Comparison of ENCODE assay signal across 12 cellular contexts in genomic region chr12:111442301-111443045, GRCh38. TPM values are rescaled to one million over a fixed set of nuclear protein-coding genes. Genes with fewer than 3 reads are reported as not detected.
DNase-seq lines count a peak whose midpoint lies in the region; ATAC-seq, FAIRE-seq and TF ChIP-seq lines count a peak whose summit lies in the region.
"Had no signal": no experiment of that assay in that cellular context is flagged by ENCODE, and none has a peak within 500 bp of the region (broad histone marks: within the 10 kb centered on the region; RNA-seq: fewer than 3 reads in every experiment).

No MANE protein-coding gene starts in this region.

- CTCF ChIA-PET in MCF 10A (lab: Yijun Ruan, JAX) (interaction anchor here (0.5 to 4.0 kb wide), 4 partner anchors 10 to 46 kb away, joined by 3 to 19 read pairs (median 8); no protein-coding TSS in a partner anchor), mammary epithelial cell (lab: Charles Lee; ENCODE audit: low non-redundant PET) (no interaction called here), GM12878 (lab: Yijun Ruan, JAX) (interaction anchor here (0.7 to 27.3 kb wide), 5 partner anchors 8 to 40 kb away, joined by 5 to 1117 read pairs (median 59); partner anchors contain the start of gene SH2B3)

- no peaks in the 10 kb centered on the region for H3K9me3 Mint-ChIP-seq in MCF 10A (ENCODE audit: unreplicated experiment)

- in situ Hi-C loops in mammary epithelial cell (cut with MboI; ENCODE audit: low sequenced_read_pairs in 2 of 2) = loop anchor here in 1 of 2 donors (5.0 kb wide), 1 partner anchor 45 kb away; no protein-coding TSS in a partner anchor
- in situ Hi-C loops in GM12878 (cut with MboI) = loop anchor here (25.0 kb wide), 1 partner anchor 1770 kb away; the partner anchor contains the start of gene TPCN1
- in situ Hi-C loops in transverse colon (cut with MboI; ENCODE audit: low pct_ligation_motif_present in 1 of 4, low pct_unique_long_range_greater_than_20kb in 1 of 4, low sequenced_read_pairs in 3 of 4) = no loop called here

- H3K4me3 Mint-ChIP-seq in MCF 10A (ENCODE audit: unreplicated experiment) = no peak overlapping the region

- no peak for TF ChIP-seq EP300 in GM12878 (IDR thresholded peaks at IDR 0.05; ENCODE audit: borderline replicate concordance in 1 of 2, control insufficient read depth in 1 of 2, low read depth in 2 of 2, low read length in 2 of 2)
- TF ChIP-seq EP300 in transverse colon (IDR thresholded peaks at IDR 0.05; ENCODE audit: low read depth) = no peak

- H3K4me2 ChIP-seq in mammary epithelial cell (ENCODE audit: insufficient read depth, low read depth, low read length) = no peak overlapping the region
- H3K4me2 ChIP-seq in GM12878 (ENCODE audit: control insufficient read depth, insufficient read depth) = peak overlapping the region; percentile 97; the same call in 1 of the 2 replicates

- dilution Hi-C loops in mammary epithelial cell (cut with HindIII; ENCODE audit: low sequenced_read_pairs) = no loop called here

- peak; percentile 20 for TF ChIP-seq POLR2A in GM12878 (IDR thresholded peaks at IDR 0.05; ENCODE audit: low read depth, low read length)
- no peak for TF ChIP-seq POLR2A in transverse colon (IDR thresholded peaks at IDR 0.05)

- H3K9ac ChIP-seq in mammary epithelial cell (ENCODE audit: insufficient read depth, low read length) (no peak overlapping the region), GM12878 (ENCODE audit: control insufficient read depth, insufficient read depth, low read length) (no peak overlapping the region)

- peaks cover 72% of the 10 kb centered on the region for H3K36me3 Mint-ChIP-seq in MCF 10A (ENCODE audit: insufficient read depth, unreplicated experiment)

- ATAC-seq in GM12878 (no peak), GM18502 (IDR thresholded peaks at IDR 0.05; ENCODE audit: poor library complexity, unreplicated experiment) (no peak)

- H2AFZ ChIP-seq in mammary epithelial cell (ENCODE audit: low read depth, low read length) = no peak overlapping the region
- no peak overlapping the region for H2AFZ ChIP-seq in GM12878 (ENCODE audit: control insufficient read depth, low read depth, low read length)

- H3K27ac Mint-ChIP-seq in MCF 10A (ENCODE audit: low read depth, unreplicated experiment) = peak overlapping the region; percentile 92

- FAIRE-seq in GM12878 (lab: Jason Lieb, UNC) (no peak), HTR-8/SVneo (lab: Jason Lieb, UNC) (no peak)

- TF ChIP-seq CTCF in MCF 10A (IDR thresholded peaks at IDR 0.05; ENCODE audit: unreplicated experiment) (no peak), mammary epithelial cell (conservative IDR thresholded peaks at IDR 0.05 in 1 of 2, IDR thresholded peaks at IDR 0.05 in 1 of 2; ENCODE audit: extremely low read depth in 1 of 2, insufficient read depth in 1 of 2, low read depth in 1 of 2, low read length in 2 of 2) (no peak), GM12878 (IDR thresholded peaks at IDR 0.05 in 2 of 3, conservative IDR thresholded peaks at IDR 0.05 in 1 of 3; ENCODE audit: control insufficient read depth in 2 of 3, extremely low read depth in 1 of 3, insufficient read depth in 1 of 3, low read depth in 3 of 3, low read length in 3 of 3) (no peak), transverse colon (IDR thresholded peaks at IDR 0.05) (no peak)

- H4K20me1 ChIP-seq in mammary epithelial cell (ENCODE audit: insufficient read depth, low read length) = peaks cover 1% of the 10 kb centered on the region
- 0 out of 2 replicates have a peak, but pooled peaks cover 2% of the 10 kb centered on the region for H4K20me1 ChIP-seq in GM12878 (ENCODE audit: control insufficient read depth, insufficient read depth)

- H3K9me3 ChIP-seq in mammary epithelial cell (replicated peaks; ENCODE audit: insufficient read depth, low read length) (no peaks in the 10 kb centered on the region), GM12878 (replicated peaks; ENCODE audit: control insufficient read depth, insufficient read depth, low read length) (no peaks in the 10 kb centered on the region), transverse colon (no peaks in the 10 kb centered on the region)

- WGBS in mammary epithelial cell (ENCODE audit: low coverage, missing lambda C conversion rate) = 54% methylated on average over 4 of the region's 10 CpGs
- WGBS in GM12878 (ENCODE audit: insufficient coverage, insufficient replicate concordance, low lambda C conversion rate, missing lambda C conversion rate) = 79% methylated on average over 10 of the region's 10 CpGs
- 74% methylated on average over 9 of the region's 10 CpGs; no CpG with 5 or more reads in 1 of the 2 donors for WGBS in transverse colon (ENCODE audit: low coverage in 1 of 2), 2 donors

- intact Hi-C loops in MCF 10A (cut with micrococcal nuclease) = no loop called here
- intact Hi-C loops in mammary epithelial cell (cut with micrococcal nuclease) = loop anchor here (5.0 kb wide), 1 partner anchor 35 kb away; the partner anchor contains the start of gene SH2B3
- intact Hi-C loops in GM12878 (cut with micrococcal nuclease; ENCODE audit: unreplicated experiment) = no loop called here
- intact Hi-C loops in transverse colon (cut with DNase I; ENCODE audit: low total_unique reads) = loop anchor here (5.0 kb wide), 1 partner anchor 35 kb away; the partner anchor contains the start of gene SH2B3

- H3K27me3 ChIP-seq in mammary epithelial cell (ENCODE audit: insufficient read depth, low read length) = no peaks in the 10 kb centered on the region
- no peaks in the 10 kb centered on the region for H3K27me3 ChIP-seq in GM12878 (replicated peaks in 1 of 2; ENCODE audit: control insufficient read depth in 2 of 2, insufficient read depth in 2 of 2, low read length in 1 of 2)
- H3K27me3 ChIP-seq in transverse colon = no peaks in the 10 kb centered on the region

- H3K4me1 ChIP-seq in mammary epithelial cell (ENCODE audit: insufficient read depth, low read length) (peaks cover 49% of the 10 kb centered on the region), GM12878 (ENCODE audit: control insufficient read depth, insufficient read depth, low read length) (peaks cover 86% of the 10 kb centered on the region), transverse colon (peaks cover 43 to 95% (median 61%) of the 10 kb centered on the region in 4 donors)

- H3K27ac ChIP-seq in mammary epithelial cell (ENCODE audit: insufficient read depth, low read depth, low read length) = no peak overlapping the region
- peak overlapping the region; percentile 95 for H3K27ac ChIP-seq in GM12878 (ENCODE audit: control insufficient read depth, insufficient read depth)
- H3K27ac ChIP-seq in transverse colon = peak overlapping the region; percentile 66 to 77 (median 72)
- H3K27ac ChIP-seq: C4-2B had no signal

- H3K27me3 Mint-ChIP-seq in MCF 10A (ENCODE audit: insufficient read depth, unreplicated experiment) = no peaks in the 10 kb centered on the region

- RAD21 ChIA-PET in GM12878 (lab: Charles Lee; ENCODE audit: unreplicated experiment) = interaction anchor here (0.8 to 22.6 kb wide), 6 partner anchors 8 to 38 kb away, joined by 3 to 804 read pairs (median 30); partner anchors contain the start of gene SH2B3

- no peak for TF ChIP-seq RAD21 in GM12878 (IDR thresholded peaks at IDR 0.05; ENCODE audit: insufficient read depth, low read depth, low read length)

- SMC1A ChIA-PET in GM12878 (lab: Charles Lee; ENCODE audit: uncharacterized antibody, unreplicated experiment) = interaction anchor here (1.5 to 7.8 kb wide), 6 partner anchors 8 to 44 kb away, joined by 5 to 104 read pairs (median 56); partner anchors contain the start of gene SH2B3

- BruUV-seq in MCF 10A (replicated peaks; lab: Mats Ljungman, UMichigan) = no TSS peak
- BruUV-seq in mammary epithelial cell (replicated peaks; lab: Mats Ljungman, UMichigan) = no TSS peak
- no TSS peak for BruUV-seq in GM12878 (replicated peaks; lab: Mats Ljungman, UMichigan)

- peaks cover 68% of the 10 kb centered on the region for H3K79me2 ChIP-seq in mammary epithelial cell (ENCODE audit: insufficient read depth, low read length)
- H3K79me2 ChIP-seq in GM12878 (ENCODE audit: control insufficient read depth, insufficient read depth, low read length) = peaks cover 81% of the 10 kb centered on the region

- H3K36me3 ChIP-seq in mammary epithelial cell (ENCODE audit: insufficient read depth, low read length) (peaks cover 2% of the 10 kb centered on the region), GM12878 (ENCODE audit: control insufficient read depth in 2 of 2, insufficient read depth in 2 of 2, low read length in 1 of 2) (peaks cover 27 to 49% of the 10 kb centered on the region in 2 experiments), transverse colon (no peaks in the 10 kb centered on the region)

- POLR2A ChIA-PET in MCF 10A (lab: Yijun Ruan, JAX) = interaction anchor here (0.6 to 1.7 kb wide), 4 partner anchors 13 to 438 kb away, joined by 3 to 7 read pairs (median 3); no protein-coding TSS in a partner anchor
- POLR2A ChIA-PET in GM12878 (lab: Charles Lee) = interaction anchor here (2.6 to 7.1 kb wide), 6 partner anchors 8 to 45 kb away, joined by 15 to 80 read pairs (median 50); partner anchors contain the start of gene SH2B3

- H3K4me3 ChIP-seq in mammary epithelial cell (replicated peaks in 1 of 3; ENCODE audit: insufficient read depth in 1 of 3, low read depth in 2 of 3, low read length in 3 of 3) (no peak overlapping the region), GM12878 (no peak overlapping the region), transverse colon (no peak overlapping the region)

- no peak for DNase-seq in MCF 10A (ENCODE audit: unreplicated experiment)
- no peak for DNase-seq in mammary epithelial cell
- DNase-seq in GM12878 (ENCODE audit: low read depth, low spot score) = no peak
- DNase-seq in mesenteric fat pad (ENCODE audit: low spot score) = peak; percentile 88
- DNase-seq in transverse colon = peak; percentile 44
- DNase-seq in KG1 (lab: John Stamatoyannopoulos, UW) = no peak
- no peak for DNase-seq in HTR-8/SVneo (ENCODE audit: insufficient read length, low spot score)
- DNase-seq: effector CD4-positive, alpha-beta T cell; NCI-H2081 treated with DMSO at 0.1 percent for 48 hours; SIG-M5 had no signal

- peaks cover 37% of the 10 kb centered on the region for H3K4me1 Mint-ChIP-seq in MCF 10A (ENCODE audit: insufficient read depth, unreplicated experiment)

RNA-seq across cellular contexts. Expression of gene SH2B3, which starts 36.8 kb away (rescaled TPM):
- total RNA-seq in MCF 10A (2022) = 4.5 and 5.1 TPM in 2 replicates
- total RNA-seq in mammary epithelial cell = 10 to 100 TPM; 11.7 to 15.8 TPM
- 18.1 TPM for polyA plus RNA-seq in mammary epithelial cell
- 20.3 TPM for polyA minus RNA-seq in mammary epithelial cell
- total RNA-seq in GM12878 (2013; cell fraction: nucleolus; rRNA removed) = 28.3 and 28.4 TPM in 2 replicates
- total RNA-seq in GM12878 (2014; rRNA removed) = 32.3 and 32.5 TPM in 2 replicates
- 25.3 and 27.6 TPM in 2 replicates for total RNA-seq in GM12878 (2014; rRNA removed; fragmentation: Illumina TruSeq; extraction: Trizol)
- total RNA-seq in GM12878 (2021) = 43.2 and 46.4 TPM in 2 replicates
- 18.6 TPM for polyA plus RNA-seq in GM12878 (2011; ENCODE audit: low read depth)
- 15.0 and 19.1 TPM in 2 replicates for polyA plus RNA-seq in GM12878 (2011; rRNA removed)
- polyA plus RNA-seq in GM12878 (2011; cell fraction: cytosol; rRNA removed) = 19.4 and 21.7 TPM in 2 replicates
- 18.9 and 27.2 TPM in 2 replicates for polyA plus RNA-seq in GM12878 (2011; cell fraction: nucleus; rRNA removed)
- 18.0 and 25.3 TPM in 2 replicates for polyA plus RNA-seq in GM12878 (2012)
- 35.6 and 38.3 TPM in 2 replicates for polyA plus RNA-seq in GM12878 (2014; fragmentation: Illumina TruSeq; extraction: Trizol)
- polyA plus RNA-seq in GM12878 (2014; fragmentation: Nextera tagmentation; extraction: Ambion mirVana) = 1 to 10 TPM; 5.8 to 8.5 TPM
- polyA plus RNA-seq in GM12878 (2014; rRNA removed) = 28.1 and 31.0 TPM in 2 replicates
- 10 to 100 TPM in 1 of 2 experiments, 1 to 10 TPM in 1; 9.1 to 11.9 TPM for polyA plus RNA-seq in GM12878 (2016; fragmentation: Nextera tagmentation; extraction: Ambion mirVana)
- 15.0 and 18.0 TPM in 2 replicates for polyA minus RNA-seq in GM12878 (2011; rRNA and poly(A)+ RNA removed)
- polyA minus RNA-seq in GM12878 (2011; cell fraction: cytosol; rRNA and poly(A)+ RNA removed) = 11.4 and 13.1 TPM in 2 replicates
- 4.8 and 11.5 TPM in 2 replicates for polyA minus RNA-seq in GM12878 (2011; cell fraction: nucleus; rRNA and poly(A)+ RNA removed)
- 43.3 TPM for total RNA-seq in mesenteric fat pad
- 10 to 100 TPM; 22.3 to 99.1 (median 43.6) TPM for total RNA-seq in transverse colon

Comparison
In these comparisons a context has a peak if more than half of its experiments do, and no peak if none do; other contexts are left out.
1. intact Hi-C loops: an anchor here in mammary epithelial cell (5.0 kb wide) and transverse colon (5.0 kb wide); none called in MCF 10A and GM12878.
2. DNase-seq: peak in mesenteric fat pad (single experiment) and transverse colon (single experiment); none in MCF 10A (single experiment), mammary epithelial cell (single experiment), GM12878 (single experiment), KG1 (single experiment) and HTR-8/SVneo (single experiment).